Comparison of ENCODE assay signal across 17 cellular contexts in the genomic region with DNA sequence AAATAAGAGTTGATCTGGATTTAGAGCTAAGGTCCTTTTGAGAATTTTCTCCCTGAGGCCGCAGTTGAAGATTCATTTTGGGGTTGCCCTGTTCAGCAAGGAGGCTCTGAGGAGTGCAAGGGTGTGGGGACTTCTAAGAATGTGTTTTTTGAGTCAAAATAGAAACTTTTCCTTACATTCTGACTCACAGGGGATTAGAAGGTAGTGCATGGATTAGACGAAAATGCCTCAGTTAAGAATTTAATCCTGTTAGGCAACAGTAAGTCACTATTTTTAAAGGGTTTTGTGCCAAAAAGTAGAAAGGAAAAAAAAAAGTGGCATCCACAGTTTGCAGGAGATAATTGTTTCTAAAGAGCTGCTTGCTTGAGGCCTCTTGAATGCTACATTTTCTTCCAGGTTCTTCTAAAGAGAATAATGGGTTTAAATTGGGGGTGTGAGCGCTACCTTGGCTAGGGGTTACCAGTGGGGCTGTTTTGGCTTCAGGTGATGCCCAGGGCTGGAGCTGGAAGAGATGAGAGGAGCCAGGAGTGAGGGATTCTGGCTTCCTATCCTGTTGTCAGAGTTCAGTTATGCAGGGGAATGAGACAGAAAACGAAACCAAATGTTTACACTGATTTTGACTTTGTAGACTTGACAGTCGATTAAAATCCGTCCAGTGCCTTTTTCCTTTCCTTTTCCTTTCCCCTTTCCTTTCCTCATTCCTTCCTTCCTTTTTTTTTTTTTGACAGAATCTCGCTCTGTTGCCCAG. TPM values are rescaled to one million over a fixed set of nuclear protein-coding genes. Genes with fewer than 3 reads are reported as not detected.
DNase-seq lines count a peak whose midpoint lies in the region; FAIRE-seq and TF ChIP-seq lines count a peak whose summit lies in the region.
"Had no signal": no experiment of that assay in that cellular context is flagged by ENCODE, and none has a peak within 500 bp of the region (broad histone marks: within the 10 kb centered on the region; RNA-seq: fewer than 3 reads in every experiment).

No MANE protein-coding gene starts in this region.

- no peak for TF ChIP-seq CTCF in fibroblast of villous mesenchyme (IDR thresholded peaks at IDR 0.05; ENCODE audit: insufficient read depth, low read depth, low read length)

- H3K9me3 ChIP-seq in SJSA1 (replicated peaks) (peaks cover 7% of the 10 kb centered on the region; the same call in 1 of the 2 replicates), skeletal muscle satellite cell (replicated peaks; ENCODE audit: low read length) (peaks cover 4% of the 10 kb centered on the region)

- H3K36me3 ChIP-seq in SJSA1 (no peaks in the 10 kb centered on the region), skeletal muscle satellite cell (ENCODE audit: insufficient read depth, low read length) (no peaks in the 10 kb centered on the region)
- H3K36me3 ChIP-seq: HAP-1, thoracic aorta had no signal

- no peak overlapping the region for H3K9ac ChIP-seq in skeletal muscle satellite cell (ENCODE audit: low read depth, low read length)

- peak in 1 of 2 experiments; percentile 55 for DNase-seq in SJSA1 (ENCODE audit: low read depth in 1 of 2, low spot score in 2 of 2)
- DNase-seq in fibroblast of villous mesenchyme (ENCODE audit: low read depth), result peak; percentile 91
- DNase-seq in KBM-7, result no peak
- no peak for DNase-seq in NCI-H2171 treated with DMSO at 0.1 percent for 48 hours (lab: John Stamatoyannopoulos, UW)
- DNase-seq in cerebellum (ENCODE audit: low spot score), result no peak
- DNase-seq in NCI-H2227 (lab: John Stamatoyannopoulos, UW; ENCODE audit: unreplicated experiment), result no peak
- DNase-seq: activated CD4-positive, alpha-beta T cell treated with anti-CD3 and anti-CD28 coated beads, Interleukin-2, amount 50 U/mL, for 4 hours; activated T-cell treated with anti-CD3 and anti-CD28 coated beads, Interleukin-2, amount 50 U/mL, for 4 hours; CD4-positive, CD25-positive, alpha-beta regulatory T cell; natural killer cell; retina had no signal

- H3K4me2 ChIP-seq in skeletal muscle satellite cell (ENCODE audit: low read length), result peak overlapping the region; percentile 47

- peak overlapping the region; percentile 51 for H3K27ac ChIP-seq in SJSA1
- H3K27ac ChIP-seq: thoracic aorta had no signal

- in situ Hi-C loops in KBM-7 (cut with MboI; ENCODE audit: low pct_unique_long_range_greater_than_20kb, low sequenced_read_pairs), result no loop called here

- H3K4me3 ChIP-seq in SJSA1 (no peak overlapping the region), fibroblast of villous mesenchyme (ENCODE audit: low read depth, low read length) (peak overlapping the region; percentile 16), skeletal muscle satellite cell (ENCODE audit: low read length) (no peak overlapping the region)
- H3K4me3 ChIP-seq: GM12878, HAP-1, thoracic aorta had no signal

- FAIRE-seq in G401.6 (lab: Jason Lieb, UNC), result peak; percentile 99
- FAIRE-seq: endometrium, GM12878 had no signal

- H3K4me1 ChIP-seq in SJSA1 (replicated peaks) (peaks cover 23% of the 10 kb centered on the region), skeletal muscle satellite cell (ENCODE audit: control insufficient read depth, insufficient read depth, low read length) (peaks cover 6% of the 10 kb centered on the region)

- H3K27me3 ChIP-seq in SJSA1 (replicated peaks), result no peaks in the 10 kb centered on the region
- H3K27me3 ChIP-seq in skeletal muscle satellite cell (ENCODE audit: control insufficient read depth, insufficient read depth, low read length), result no peaks in the 10 kb centered on the region

RNA-seq across cellular contexts. Expression of a gene that starts 52.9 kb away (rescaled TPM):
- total RNA-seq in SJSA1 (2014; rRNA removed; shearing (Covaris generic)), result 61.0 and 76.9 TPM in 2 replicates
- total RNA-seq in fibroblast of villous mesenchyme, result 25.9 and 62.8 TPM in 2 replicates
- total RNA-seq in skeletal muscle satellite cell (2012; rRNA removed), result 1.5 TPM in 2 replicates
- 4.1 TPM for total RNA-seq in cerebellum
